Comparison of ENCODE assay signal across 14 cellular contexts in the genomic region with DNA sequence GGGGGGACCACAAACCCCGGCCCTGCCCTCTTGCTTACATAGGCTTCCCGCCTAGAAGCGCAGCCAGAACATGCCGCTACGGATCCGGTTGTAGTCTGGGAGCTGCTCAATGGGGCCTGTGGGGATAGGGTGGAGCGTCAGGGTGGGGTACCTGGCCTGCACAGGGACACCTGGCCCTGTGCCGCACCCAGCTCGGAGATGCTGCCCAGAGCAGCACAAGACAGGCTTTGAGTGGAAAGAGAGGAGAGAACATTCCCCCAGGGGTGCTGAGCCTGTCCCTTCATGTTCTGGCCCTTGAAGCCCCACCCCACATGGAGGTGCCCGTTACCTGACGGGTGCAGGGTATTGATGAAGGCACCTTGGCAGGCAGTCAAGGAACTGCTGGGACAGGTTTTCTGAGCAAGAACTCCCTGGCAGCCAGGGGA. TPM values are rescaled to one million over a fixed set of nuclear protein-coding genes. Genes with fewer than 3 reads are reported as not detected.
DNase-seq lines count a peak whose midpoint lies in the region; ATAC-seq and TF ChIP-seq lines count a peak whose summit lies in the region.
"Had no signal": no experiment of that assay in that cellular context is flagged by ENCODE, and none has a peak within 500 bp of the region (broad histone marks: within the 10 kb centered on the region; RNA-seq: fewer than 3 reads in every experiment).

No MANE protein-coding gene starts in this region.

- H3K27ac ChIP-seq in PC-3 (ENCODE audit: low read length) = peak overlapping the region; percentile 89
- peak overlapping the region; percentile 79 to 84 for H3K27ac ChIP-seq in prostate gland

- H3K27me3 ChIP-seq in PC-3 (ENCODE audit: low read length) (no peaks in the 10 kb centered on the region), prostate gland (replicated peaks; ENCODE audit: insufficient read depth) (no peaks in the 10 kb centered on the region)

- no peak for TF ChIP-seq CTCF in PC-3 (conservative IDR thresholded peaks at IDR 0.05; ENCODE audit: low read depth, low read length)
- no peak for TF ChIP-seq CTCF in foreskin fibroblast (IDR thresholded peaks at IDR 0.05; ENCODE audit: low read depth, low read length)
- TF ChIP-seq CTCF in prostate gland (IDR thresholded peaks at IDR 0.05) = peak in 2 of 4 experiments; percentile 26 to 28

- no peaks in the 10 kb centered on the region for H3K9me2 ChIP-seq in PC-3 (replicated peaks; ENCODE audit: low read length)

- H3K4me2 ChIP-seq in PC-3 (ENCODE audit: low read length) = peak overlapping the region; percentile 59

- no peaks in the 10 kb centered on the region for H3F3A ChIP-seq in PC-3 (ENCODE audit: low read length, unreplicated experiment)

- intact Hi-C loops in PC-3 (cut with micrococcal nuclease) (loop anchor here (5.0 kb wide), 1 partner anchor 42 kb away; a partner anchor contains a TSS), prostate gland (cut with DNase I) (loop anchor here (5.0 kb wide), 2 partner anchors 42 to 132 kb away; a partner anchor contains a TSS)

- H4K20me1 ChIP-seq in PC-3 (ENCODE audit: low read length) = no peaks in the 10 kb centered on the region

- no peak overlapping the region for H3K4me3 ChIP-seq in PC-3 (ENCODE audit: low read length)
- peak overlapping the region; percentile 19 to 27 for H3K4me3 ChIP-seq in foreskin fibroblast (ENCODE audit: low read depth in 1 of 2, low read length in 2 of 2)
- no peak overlapping the region for H3K4me3 ChIP-seq in prostate gland

- H3K9ac ChIP-seq in PC-3 (ENCODE audit: low read length) = peak overlapping the region; percentile 4; the same call in 1 of the 2 replicates

- ATAC-seq in PC-3 (peak; percentile 11; the same call in 1 of the 2 replicates), HG03460 (IDR thresholded peaks at IDR 0.05; ENCODE audit: unreplicated experiment) (no peak)

- POLR2A ChIA-PET in PC-3 (lab: Charles Lee; ENCODE audit: unreplicated experiment) = interaction anchor here (0.6 kb wide), 1 partner anchor 38 kb away, joined by 4 read pairs; no protein-coding TSS in a partner anchor

- H2AFZ ChIP-seq in PC-3 (ENCODE audit: low read length) = no peak overlapping the region

- DNase-seq in 8988T = peak; percentile 27
- peak; percentile 67 for DNase-seq in PC-3
- peak in 1 of 2 donors; percentile 30 for DNase-seq in foreskin fibroblast
- DNase-seq in prostate gland (ENCODE audit: low spot score) = peak; percentile 98
- DNase-seq in activated CD4-positive, alpha-beta T cell treated with anti-CD3 and anti-CD28 coated beads, Interleukin-2, amount 50 U/mL, for 1 hour = no peak
- DNase-seq in T-helper 1 cell = no peak
- no peak for DNase-seq in SIG-M5 (lab: John Stamatoyannopoulos, UW)
- DNase-seq: activated CD4-positive, alpha-beta T cell treated with anti-CD3 and anti-CD28 coated beads for 48 hours; activated naive CD4-positive, alpha-beta T cell treated with anti-CD3 and anti-CD28 coated beads for 36 hours; GF-D8; stimulated activated CD4-positive, alpha-beta T cell treated with anti-CD3 and anti-CD28 coated beads, Interleukin-2, amount 100 ng/mL, for 24 hours had no signal

- H3K36me3 ChIP-seq in PC-3 (ENCODE audit: low read depth, low read length) = peaks cover 52% of the 10 kb centered on the region
- peaks cover 11 to 29% of the 10 kb centered on the region in 2 donors for H3K36me3 ChIP-seq in prostate gland

- H3K4me1 ChIP-seq in PC-3 (ENCODE audit: insufficient read depth, low read length) (peaks cover 67% of the 10 kb centered on the region), prostate gland (replicated peaks) (peaks cover 27% of the 10 kb centered on the region)

- H3K9me3 ChIP-seq in PC-3 (ENCODE audit: low read length) = no peaks in the 10 kb centered on the region
- no peaks in the 10 kb centered on the region for H3K9me3 ChIP-seq in prostate gland

- BruUV-seq in PC-3 (replicated peaks; lab: Mats Ljungman, UMichigan) = no TSS peak

- WGBS in prostate gland = 22% methylated on average over 11 of the region's 11 CpGs

- CTCF ChIA-PET in PC-3 (lab: Charles Lee) = interaction anchor here (1.3 kb wide), 1 partner anchor 41 kb away, joined by 6 read pairs; no protein-coding TSS in a partner anchor

- no peak for TF ChIP-seq POLR2A in prostate gland (IDR thresholded peaks at IDR 0.05)

- H3K79me2 ChIP-seq in PC-3 (ENCODE audit: low read length) = no peaks in the 10 kb centered on the region

RNA-seq across cellular contexts. Expression of a gene that starts 4.0 kb away (rescaled TPM):
- 7.9 and 10.6 TPM in 2 replicates for total RNA-seq in PC-3 (2014; rRNA removed)
- total RNA-seq in prostate gland = 10 to 100 TPM; 84.8 to 92.6 TPM

RNA-seq across cellular contexts. Expression of a gene that starts 10.4 kb away (rescaled TPM):
- total RNA-seq in PC-3 (2014; rRNA removed) = 575 and 622 TPM in 2 replicates
- 100 to 1,000 TPM; 239 to 251 TPM for total RNA-seq in prostate gland

RNA-seq across cellular contexts. Expression of a gene that starts 22.5 kb away (rescaled TPM):
- total RNA-seq in PC-3 (2014; rRNA removed) (not detected in 2 replicates), prostate gland (1 to 10 TPM in 1 of 2 donors, not detected in 1; 1.9 TPM)
- total RNA-seq: activated naive CD4-positive, alpha-beta T cell treated with anti-CD3 and anti-CD28 coated beads for 36 hours; B cell; temporal lobe had no signal

RNA-seq across cellular contexts. Expression of a gene that starts 35.5 kb away (rescaled TPM):
- total RNA-seq in PC-3 (2014; rRNA removed) (0.81 and 0.91 TPM in 2 replicates), prostate gland (1 to 10 TPM in 1 of 2 donors, under 1 TPM in 1; 0.85 to 1.6 TPM)
- total RNA-seq: activated naive CD4-positive, alpha-beta T cell treated with anti-CD3 and anti-CD28 coated beads for 36 hours; B cell; temporal lobe had no signal

RNA-seq across cellular contexts. Expression of a gene that starts 36.2 kb away (rescaled TPM):
- 38.1 and 44.9 TPM in 2 replicates for total RNA-seq in PC-3 (2014; rRNA removed)
- 10 to 100 TPM; 18.4 to 30.0 TPM for total RNA-seq in prostate gland

Comparison
In these comparisons a context has a peak if more than half of its experiments do, and no peak if none do; other contexts are left out.
1. DNase-seq: peak in 8988T (single experiment), PC-3 (single experiment) and prostate gland (single experiment); none in activated CD4-positive, alpha-beta T cell treated with anti-CD3 and anti-CD28 coated beads, Interleukin-2, amount 50 U/mL, for 1 hour (single experiment), T-helper 1 cell (0 of 5) and SIG-M5 (single experiment).
2. H3K4me3 ChIP-seq: peak in foreskin fibroblast (2 of 2); none in PC-3 (single experiment) and prostate gland (0 of 2).